Comparison of ENCODE assay signal across 29 cellular contexts in the genomic region with DNA sequence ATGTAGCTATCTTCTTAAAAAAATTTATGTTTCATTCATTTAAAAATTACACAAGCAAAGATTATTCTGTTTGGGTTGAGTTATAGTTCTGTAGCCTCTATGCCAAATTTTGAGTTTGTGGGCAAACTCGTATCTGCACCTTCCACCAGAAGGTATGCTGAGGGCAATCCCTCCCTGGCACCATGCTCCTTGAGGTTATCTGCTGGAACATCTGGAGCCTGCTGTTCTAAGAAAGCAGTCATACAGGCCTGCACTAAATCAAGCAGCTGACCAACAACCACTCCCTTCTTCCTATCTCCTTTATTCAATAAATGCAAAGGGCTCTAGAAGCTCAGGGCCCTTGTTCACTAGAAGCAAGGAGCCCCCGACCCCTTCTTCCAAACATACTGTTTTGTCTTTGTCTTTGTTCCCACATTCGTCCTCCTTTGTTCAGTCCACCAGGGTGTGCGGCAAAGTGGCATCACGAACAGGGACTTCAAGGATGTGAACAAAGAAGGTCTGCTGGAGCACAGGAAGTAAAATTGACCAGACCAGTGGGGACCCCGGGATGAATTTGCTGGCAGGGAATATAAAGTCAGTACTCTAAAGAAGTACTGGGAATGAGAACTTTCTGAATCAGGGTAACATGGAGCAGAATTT. TPM values are rescaled to one million over a fixed set of nuclear protein-coding genes. Genes with fewer than 3 reads are reported as not detected.
"Had no signal": no experiment of that assay in that cellular context is flagged by ENCODE, and none has a peak within 500 bp of the region (broad histone marks: within the 10 kb centered on the region; RNA-seq: fewer than 3 reads in every experiment).

No MANE protein-coding gene starts in this region.

- H3K27ac Mint-ChIP-seq: activated CD4-positive, alpha-beta T cell treated with anti-CD3 and anti-CD28 coated beads, Interleukin-2, amount 10 ng/mL, durations not matched to agents 7 days and 5 days; activated CD8-positive, alpha-beta memory T cell treated with anti-CD3 and anti-CD28 coated beads, Interleukin-2, amount 10 ng/mL, durations not matched to agents 7 days and 5 days; activated CD8-positive, alpha-beta T cell treated with anti-CD3 and anti-CD28 coated beads for 36 hours; activated naive CD4-positive, alpha-beta T cell treated with anti-CD3 and anti-CD28 coated beads, Interleukin-2, amount 10 ng/mL, durations not matched to agents 7 days and 5 days; activated naive CD8-positive, alpha-beta T cell treated with anti-CD3 and anti-CD28 coated beads, Interleukin-2, amount 50 U/mL, for 24 hours; immature natural killer cell; natural killer cell treated with Interleukin-12 subunit alpha and Interleukin-12 subunit beta and Interleukin-15 and Interleukin-18, amount 100 ng/mL, for 72 hours; stimulated activated memory B cell treated with anti-CD40 and anti-IgM and Interleukin-4, amounts not matched to agents 10 μg/mL and 1 μg/mL and 100 μg/mL, for 72 hours; T-helper 1 cell treated with Interleukin-12 subunit alpha and Interleukin-12 subunit beta and Interleukin-4 antibody, amounts not matched to agents 30 μg/mL and 1 μg/mL, for 36 hours; type B pancreatic cell had no signal

- H3K4me3 Mint-ChIP-seq: activated CD4-positive, alpha-beta T cell treated with anti-CD3 and anti-CD28 coated beads, Interleukin-2, amount 10 ng/mL, durations not matched to agents 7 days and 5 days; activated CD8-positive, alpha-beta memory T cell treated with anti-CD3 and anti-CD28 coated beads, Interleukin-2, amount 10 ng/mL, durations not matched to agents 7 days and 5 days; activated CD8-positive, alpha-beta T cell treated with anti-CD3 and anti-CD28 coated beads for 36 hours; activated naive CD4-positive, alpha-beta T cell treated with anti-CD3 and anti-CD28 coated beads, Interleukin-2, amount 10 ng/mL, durations not matched to agents 7 days and 5 days; activated naive CD8-positive, alpha-beta T cell treated with anti-CD3 and anti-CD28 coated beads, Interleukin-2, amount 50 U/mL, for 24 hours; immature natural killer cell; natural killer cell treated with Interleukin-12 subunit alpha and Interleukin-12 subunit beta and Interleukin-15 and Interleukin-18, amount 100 ng/mL, for 72 hours; stimulated activated memory B cell treated with anti-CD40 and anti-IgM and Interleukin-4, amounts not matched to agents 10 μg/mL and 1 μg/mL and 100 μg/mL, for 72 hours; T-helper 1 cell treated with Interleukin-12 subunit alpha and Interleukin-12 subunit beta and Interleukin-4 antibody, amounts not matched to agents 30 μg/mL and 1 μg/mL, for 36 hours; type B pancreatic cell had no signal

- H3K9me3 ChIP-seq: body of pancreas, thoracic aorta had no signal

- H3K4me2 ChIP-seq: hepatocyte had no signal

- H3K9me3 Mint-ChIP-seq: activated CD4-positive, alpha-beta T cell treated with anti-CD3 and anti-CD28 coated beads, Interleukin-2, amount 10 ng/mL, durations not matched to agents 7 days and 5 days; activated CD8-positive, alpha-beta T cell treated with anti-CD3 and anti-CD28 coated beads for 36 hours; activated naive CD4-positive, alpha-beta T cell treated with anti-CD3 and anti-CD28 coated beads, Interleukin-2, amount 10 ng/mL, durations not matched to agents 7 days and 5 days; activated naive CD8-positive, alpha-beta T cell treated with anti-CD3 and anti-CD28 coated beads, Interleukin-2, amount 50 U/mL, for 24 hours; immature natural killer cell; natural killer cell treated with Interleukin-12 subunit alpha and Interleukin-12 subunit beta and Interleukin-15 and Interleukin-18, amount 100 ng/mL, for 72 hours; stimulated activated memory B cell treated with anti-CD40 and anti-IgM and Interleukin-4, amounts not matched to agents 10 μg/mL and 1 μg/mL and 100 μg/mL, for 72 hours; T-helper 1 cell treated with Interleukin-12 subunit alpha and Interleukin-12 subunit beta and Interleukin-4 antibody, amounts not matched to agents 30 μg/mL and 1 μg/mL, for 36 hours; type B pancreatic cell had no signal

- H3K4me3 ChIP-seq: body of pancreas, cardiac muscle cell, hepatocyte, thoracic aorta had no signal

- DNase-seq: activated CD4-positive, alpha-beta T cell treated with anti-CD3 and anti-CD28 coated beads, Interleukin-2, amount 10 ng/mL, durations not matched to agents 7 days and 5 days; activated CD4-positive, CD25-positive, alpha-beta regulatory T cell treated with anti-CD3 and anti-CD28 coated beads, Interleukin-2, amount 50 U/mL, for 72 hours; activated CD8-positive, alpha-beta memory T cell treated with anti-CD3 and anti-CD28 coated beads, Interleukin-2, amount 10 ng/mL, durations not matched to agents 7 days and 5 days; activated CD8-positive, alpha-beta T cell treated with anti-CD3 and anti-CD28 coated beads for 36 hours; activated effector memory CD4-positive, alpha-beta T cell treated with anti-CD3 and anti-CD28 coated beads, Interleukin-2, amount 50 U/mL, for 16 hours; activated naive CD4-positive, alpha-beta T cell treated with anti-CD3 and anti-CD28 coated beads, Interleukin-2, amount 10 ng/mL, durations not matched to agents 7 days and 5 days; activated naive CD8-positive, alpha-beta T cell treated with anti-CD3 and anti-CD28 coated beads, Interleukin-2, amount 50 U/mL, for 24 hours; activated T-cell treated with anti-CD3 and anti-CD28 coated beads for 4 hours; anterior cingulate cortex; body of pancreas; cortex of kidney; effector CD4-positive, alpha-beta T cell; foreskin melanocyte; immature natural killer cell; left ventricle myocardium superior; mammary epithelial cell; posterior cingulate gyrus; small intestine; T1000; WERI-Rb-1 had no signal

- H3K36me3 ChIP-seq: cardiac muscle cell, thoracic aorta, WERI-Rb-1 had no signal

- H3K27me3 ChIP-seq: body of pancreas, cardiac muscle cell, hepatocyte had no signal

- H2AFZ ChIP-seq: hepatocyte had no signal

- H3K27me3 Mint-ChIP-seq: activated CD8-positive, alpha-beta T cell treated with anti-CD3 and anti-CD28 coated beads for 36 hours; activated naive CD8-positive, alpha-beta T cell treated with anti-CD3 and anti-CD28 coated beads, Interleukin-2, amount 50 U/mL, for 24 hours; stimulated activated memory B cell treated with anti-CD40 and anti-IgM and Interleukin-4, amounts not matched to agents 10 μg/mL and 1 μg/mL and 100 μg/mL, for 72 hours had no signal

- ATAC-seq: activated CD8-positive, alpha-beta memory T cell treated with anti-CD3 and anti-CD28 coated beads, Interleukin-2, amount 10 ng/mL, durations not matched to agents 7 days and 5 days; activated CD8-positive, alpha-beta T cell treated with anti-CD3 and anti-CD28 coated beads for 36 hours; activated naive CD8-positive, alpha-beta T cell treated with anti-CD3 and anti-CD28 coated beads, Interleukin-2, amount 50 U/mL, for 24 hours; body of pancreas; left ventricle myocardium superior; natural killer cell treated with Interleukin-12 subunit alpha and Interleukin-12 subunit beta and Interleukin-15 and Interleukin-18, amount 100 ng/mL, for 72 hours; sciatic nerve; stimulated activated memory B cell treated with anti-CD40 and anti-IgM and Interleukin-4, amounts not matched to agents 10 μg/mL and 1 μg/mL and 100 μg/mL, for 72 hours had no signal

- H3K27ac ChIP-seq: cardiac muscle cell, hepatocyte, thoracic aorta, WERI-Rb-1 had no signal

- H3K4me1 Mint-ChIP-seq: activated CD4-positive, alpha-beta T cell treated with anti-CD3 and anti-CD28 coated beads, Interleukin-2, amount 10 ng/mL, durations not matched to agents 7 days and 5 days; activated CD8-positive, alpha-beta memory T cell treated with anti-CD3 and anti-CD28 coated beads, Interleukin-2, amount 10 ng/mL, durations not matched to agents 7 days and 5 days; activated naive CD4-positive, alpha-beta T cell treated with anti-CD3 and anti-CD28 coated beads, Interleukin-2, amount 10 ng/mL, durations not matched to agents 7 days and 5 days; activated naive CD8-positive, alpha-beta T cell treated with anti-CD3 and anti-CD28 coated beads, Interleukin-2, amount 50 U/mL, for 24 hours; immature natural killer cell; stimulated activated memory B cell treated with anti-CD40 and anti-IgM and Interleukin-4, amounts not matched to agents 10 μg/mL and 1 μg/mL and 100 μg/mL, for 72 hours had no signal

- H3K79me2 ChIP-seq: hepatocyte had no signal

- H3K36me3 Mint-ChIP-seq: activated CD8-positive, alpha-beta memory T cell treated with anti-CD3 and anti-CD28 coated beads, Interleukin-2, amount 10 ng/mL, durations not matched to agents 7 days and 5 days; activated naive CD4-positive, alpha-beta T cell treated with anti-CD3 and anti-CD28 coated beads, Interleukin-2, amount 10 ng/mL, durations not matched to agents 7 days and 5 days; immature natural killer cell; natural killer cell treated with Interleukin-12 subunit alpha and Interleukin-12 subunit beta and Interleukin-15 and Interleukin-18, amount 100 ng/mL, for 72 hours; stimulated activated memory B cell treated with anti-CD40 and anti-IgM and Interleukin-4, amounts not matched to agents 10 μg/mL and 1 μg/mL and 100 μg/mL, for 72 hours; type B pancreatic cell had no signal

RNA-seq across cellular contexts. Expression of a gene that starts 36.4 kb away (rescaled TPM):
- total RNA-seq: activated CD8-positive, alpha-beta memory T cell treated with anti-CD3 and anti-CD28 coated beads, Interleukin-2, amount 10 ng/mL, durations not matched to agents 7 days and 5 days; activated CD8-positive, alpha-beta T cell treated with anti-CD3 and anti-CD28 coated beads for 36 hours; body of pancreas; left ventricle myocardium superior; mammary epithelial cell; natural killer cell treated with Interleukin-12 subunit alpha and Interleukin-12 subunit beta and Interleukin-15 and Interleukin-18, amount 100 ng/mL, for 72 hours; omental fat pad; sciatic nerve had no signal
- polyA plus RNA-seq: hepatocyte, immature natural killer cell, mammary epithelial cell had no signal
